ENCODE assay signal across 8 cellular contexts in genomic region chr2:66432801-66433694, GRCh38. TPM values are rescaled to one million over a fixed set of nuclear protein-coding genes. Genes with fewer than 3 reads are reported as not detected.
DNase-seq lines count a peak whose midpoint lies in the region; ATAC-seq and TF ChIP-seq lines count a peak whose summit lies in the region.

No MANE protein-coding gene starts in this region.

- no peaks in the 10 kb centered on the region for H3K36me3 ChIP-seq in muscle layer of duodenum (ENCODE audit: control insufficient read depth in 1 of 2, insufficient read depth in 2 of 2, low read length in 2 of 2)

- H3K4me3 Mint-ChIP-seq in activated T-helper 17 cell treated with anti-CD3 and anti-CD28 coated beads, Interleukin-2, amount 50 U/mL, for 72 hours: peak overlapping the region; percentile 48

- peak overlapping the region; percentile 94 for H3K27ac ChIP-seq in muscle layer of duodenum (ENCODE audit: low read length)

- H3K9me3 Mint-ChIP-seq in activated T-helper 17 cell treated with anti-CD3 and anti-CD28 coated beads, Interleukin-2, amount 50 U/mL, for 72 hours: no peaks in the 10 kb centered on the region

- no peaks in the 10 kb centered on the region for H3K36me3 Mint-ChIP-seq in activated T-helper 17 cell treated with anti-CD3 and anti-CD28 coated beads, Interleukin-2, amount 50 U/mL, for 72 hours (ENCODE audit: low read depth)

- peak; percentile 89 for DNase-seq in 8988T
- peak; percentile 90 for DNase-seq in GM04503 (ENCODE audit: low read depth)
- peak; percentile 76 for DNase-seq in NCI-H2196 treated with DMSO at 0.1 percent for 48 hours (lab: John Stamatoyannopoulos, UW; ENCODE audit: unreplicated experiment)
- peak; percentile 97 to 99 for DNase-seq in foreskin fibroblast
- peak; percentile 96 for DNase-seq in ureter (ENCODE audit: low spot score)

- H3K4me1 Mint-ChIP-seq in activated T-helper 17 cell treated with anti-CD3 and anti-CD28 coated beads, Interleukin-2, amount 50 U/mL, for 72 hours: peaks cover 8% of the 10 kb centered on the region

- no peak overlapping the region for H3K27ac Mint-ChIP-seq in activated T-helper 17 cell treated with anti-CD3 and anti-CD28 coated beads, Interleukin-2, amount 50 U/mL, for 72 hours

- ATAC-seq in activated T-helper 17 cell treated with anti-CD3 and anti-CD28 coated beads, Interleukin-2, amount 50 U/mL, for 72 hours (replicated peaks): no peak
- ATAC-seq in HG03175 (IDR thresholded peaks at IDR 0.05; ENCODE audit: unreplicated experiment): no peak

- no peaks in the 10 kb centered on the region for H3K9me3 ChIP-seq in muscle layer of duodenum (ENCODE audit: control insufficient read depth in 1 of 2, low read length in 2 of 2)

- H3K27me3 ChIP-seq in muscle layer of duodenum (ENCODE audit: low read depth, low read length): peaks cover 10% of the 10 kb centered on the region

- no peak for TF ChIP-seq CTCF in foreskin fibroblast (IDR thresholded peaks at IDR 0.05; ENCODE audit: low read depth, low read length)

- H3K27me3 Mint-ChIP-seq in activated T-helper 17 cell treated with anti-CD3 and anti-CD28 coated beads, Interleukin-2, amount 50 U/mL, for 72 hours: peaks cover 68% of the 10 kb centered on the region

- H3K4me1 ChIP-seq in muscle layer of duodenum (ENCODE audit: control insufficient read depth in 1 of 2, insufficient read depth in 2 of 2, low read length in 2 of 2): peaks cover 0 to 14% of the 10 kb centered on the region in 2 donors

- H3K4me3 ChIP-seq in foreskin fibroblast (ENCODE audit: low read depth in 1 of 2, low read length in 2 of 2): peak overlapping the region; percentile 72 to 79
- peak overlapping the region; percentile 81 to 93 for H3K4me3 ChIP-seq in muscle layer of duodenum (ENCODE audit: low read depth in 1 of 2, low read length in 2 of 2)

RNA-seq across cellular contexts. Expression of gene MEIS1, which starts 1.9 kb away (rescaled TPM):
- total RNA-seq in activated T-helper 17 cell treated with anti-CD3 and anti-CD28 coated beads, Interleukin-2, amount 50 U/mL, for 72 hours: not detected
- 105 TPM for total RNA-seq in ureter

Comparison
In these comparisons a context has a peak if more than half of its experiments do, and no peak if none do; other contexts are left out.
1. RNA of gene MEIS1, which starts 1.9 kb away (total RNA-seq): 105 TPM in ureter (single experiment); not detected in activated T-helper 17 cell treated with anti-CD3 and anti-CD28 coated beads, Interleukin-2, amount 50 U/mL, for 72 hours; every median in the first group is over 100 times any median in the second.
2. Peak in every context shown above with its lines, with median percentiles within 50 percentile points of each other: DNase-seq.